In the genomic region with DNA sequence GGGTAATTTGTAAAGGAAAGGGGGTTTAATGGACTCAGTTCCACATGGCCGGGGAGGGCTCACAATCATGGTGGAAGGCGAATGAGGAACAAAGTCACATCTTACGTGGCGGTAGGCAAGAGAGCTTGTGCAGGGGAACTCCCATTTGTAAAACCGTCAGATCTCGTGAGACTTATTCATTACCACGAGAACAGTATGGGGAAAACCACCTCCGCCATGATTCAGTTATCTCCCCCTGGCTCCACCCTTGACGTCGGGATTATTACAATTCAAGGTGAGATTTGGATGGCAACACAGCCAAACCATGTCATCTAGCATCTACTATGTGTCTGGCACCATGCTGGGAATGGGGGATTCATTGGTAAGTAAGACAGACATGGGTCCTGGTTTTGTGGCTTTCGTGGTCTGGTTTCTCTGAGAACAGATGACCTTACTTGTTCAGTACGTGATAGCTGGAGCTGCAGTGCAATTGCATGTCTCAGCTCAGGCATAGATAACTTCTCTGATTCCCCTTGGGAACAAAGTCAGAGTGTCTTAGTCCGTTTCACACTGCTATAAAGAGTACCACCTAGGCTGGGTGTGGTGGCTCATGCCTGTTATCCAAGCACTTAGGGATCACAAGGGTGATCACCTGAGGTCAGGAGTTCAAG, we compare ENCODE assay signal across 26 cellular contexts. TPM values are rescaled to one million over a fixed set of nuclear protein-coding genes. Genes with fewer than 3 reads are reported as not detected.
DNase-seq lines count a peak whose midpoint lies in the region; ATAC-seq, FAIRE-seq and TF ChIP-seq lines count a peak whose summit lies in the region.
"Had no signal": no experiment of that assay in that cellular context is flagged by ENCODE, and none has a peak within 500 bp of the region (broad histone marks: within the 10 kb centered on the region; RNA-seq: fewer than 3 reads in every experiment).

No MANE protein-coding gene starts in this region.

- no peaks in the 10 kb centered on the region for H3K27me3 ChIP-seq in keratinocyte (ENCODE audit: control insufficient read depth, extremely low read depth, insufficient read depth, low read length)

- H3K4me2 ChIP-seq in OCI-LY7 (ENCODE audit: low read length) (no peak overlapping the region), keratinocyte (ENCODE audit: control insufficient read depth, extremely low read depth, insufficient read depth, low read depth, low read length) (no peak overlapping the region)

- no peaks in the 10 kb centered on the region for H3K36me3 ChIP-seq in OCI-LY7 (ENCODE audit: insufficient read depth, low read length)
- no peaks in the 10 kb centered on the region for H3K36me3 ChIP-seq in keratinocyte (ENCODE audit: control insufficient read depth in 2 of 2, extremely low read depth in 1 of 2, insufficient read depth in 2 of 2, low read length in 2 of 2)

- ATAC-seq in HG02981 (IDR thresholded peaks at IDR 0.05; ENCODE audit: unreplicated experiment), result no peak
- no peak for ATAC-seq in GM19397 (IDR thresholded peaks at IDR 0.05; ENCODE audit: unreplicated experiment)
- ATAC-seq: CD8-positive, alpha-beta T cell; HepG2; PC-3; T-helper 17 cell had no signal

- no peak for TF ChIP-seq POLR2A in GM12891 (IDR thresholded peaks at IDR 0.05; ENCODE audit: low read depth, low read length)

- no peak for TF ChIP-seq CTCF in OCI-LY7 (conservative IDR thresholded peaks at IDR 0.05; ENCODE audit: low read length)
- no peak for TF ChIP-seq CTCF in keratinocyte (optimal IDR thresholded peaks at IDR 0.05 in 1 of 3, IDR thresholded peaks at IDR 0.05 in 1 of 3, conservative IDR thresholded peaks at IDR 0.05 in 1 of 3; ENCODE audit: extremely low read depth in 1 of 3, insufficient read depth in 2 of 3, low read length in 3 of 3)

- POLR2A ChIA-PET in OCI-LY7 (lab: Charles Lee), result no interaction called here

- FAIRE-seq in GM12891 (lab: Jason Lieb, UNC) (peak; percentile 45), keratinocyte (lab: Jason Lieb, UNC) (peak; percentile 20)
- FAIRE-seq: GM19239, H54, HepG2 had no signal

- intact Hi-C loops in OCI-LY7 (cut with micrococcal nuclease; ENCODE audit: unreplicated experiment), result no loop called here

- H4K20me1 ChIP-seq in OCI-LY7 (ENCODE audit: insufficient read depth, low read length), result no peaks in the 10 kb centered on the region
- H4K20me1 ChIP-seq in keratinocyte (ENCODE audit: control insufficient read depth, extremely low read depth, insufficient read depth, low read length), result no peaks in the 10 kb centered on the region

- DNase-seq in GM12891 (ENCODE audit: insufficient read length, low spot score) (no peak), OCI-LY7 (ENCODE audit: low spot score) (no peak), keratinocyte (ENCODE audit: low read depth, low spot score) (no peak), NCI-H1694 treated with DMSO at 0.1 percent for 48 hours (lab: John Stamatoyannopoulos, UW) (no peak), NCI-H524 treated with DMSO at 0.1 percent for 48 hours (lab: John Stamatoyannopoulos, UW) (no peak)
- DNase-seq: CD8-positive, alpha-beta T cell; DND-41; KG1; NCI-H1105 treated with DMSO at 0.1 percent for 48 hours; NCI-H2081; NCI-H2171; NCI-H526; PC-3; RPMI8226; SHP77; SW 1271; T-helper 17 cell had no signal

- H3K27ac ChIP-seq in OCI-LY7 (ENCODE audit: low read depth, low read length, poor library complexity, severe bottlenecking) (no peak overlapping the region), keratinocyte (ENCODE audit: control insufficient read depth, insufficient read depth, low read length) (no peak overlapping the region)
- H3K27ac ChIP-seq: HL-60, SK-N-MC had no signal

- no peak overlapping the region for H3K9ac ChIP-seq in keratinocyte (ENCODE audit: control insufficient read depth, extremely low read depth, insufficient read depth, low read length)

- BruUV-seq in OCI-LY7 (replicated peaks; lab: Mats Ljungman, UMichigan), result TSS peak; percentile 38

- H3K9me3 ChIP-seq in OCI-LY7 (ENCODE audit: low read length) (peaks cover 3% of the 10 kb centered on the region; the same call in 1 of the 2 replicates), keratinocyte (ENCODE audit: control insufficient read depth, low read depth, low read length) (peaks cover 11% of the 10 kb centered on the region)

- dilution Hi-C loops in keratinocyte (cut with MboI; ENCODE audit: extremely low pct_ligation_motif_present, low sequenced_read_pairs), result no loop called here

- H3K4me3 ChIP-seq in OCI-LY7 (ENCODE audit: low read depth, low read length, poor library complexity, severe bottlenecking), result no peak overlapping the region
- no peak overlapping the region for H3K4me3 ChIP-seq in keratinocyte (ENCODE audit: control insufficient read depth in 2 of 3, extremely low read depth in 1 of 3, insufficient read depth in 2 of 3, low read depth in 1 of 3, low read length in 3 of 3)
- H3K4me3 ChIP-seq: SK-N-MC had no signal

- no peaks in the 10 kb centered on the region for H3K9me1 ChIP-seq in keratinocyte (ENCODE audit: control insufficient read depth, extremely low read depth, insufficient read depth, low read length)

- H3K79me2 ChIP-seq in OCI-LY7 (ENCODE audit: insufficient read depth, low read depth, low read length) (no peaks in the 10 kb centered on the region), keratinocyte (ENCODE audit: control insufficient read depth, insufficient read depth, low read length) (no peaks in the 10 kb centered on the region)

- H3K4me1 ChIP-seq in OCI-LY7 (ENCODE audit: insufficient read depth, low read length, poor library complexity, severe bottlenecking), result no peaks in the 10 kb centered on the region
- no peaks in the 10 kb centered on the region for H3K4me1 ChIP-seq in keratinocyte (ENCODE audit: control insufficient read depth, extremely low read depth, insufficient read depth, low read length)

- no peaks in the 10 kb centered on the region for H3K9me2 ChIP-seq in OCI-LY7 (ENCODE audit: insufficient read depth, low read length)

- CTCF ChIA-PET in OCI-LY7 (lab: Charles Lee; ENCODE audit: unreplicated experiment), result no interaction called here

- no peak overlapping the region for H2AFZ ChIP-seq in OCI-LY7 (ENCODE audit: low read length)
- no peak overlapping the region for H2AFZ ChIP-seq in keratinocyte (ENCODE audit: control insufficient read depth, low read length)

RNA-seq across cellular contexts. Expression of a gene that starts 8.3 kb away (rescaled TPM):
- 0.85 TPM for polyA plus RNA-seq in GM12891 (2012; ENCODE audit: low read depth, missing spikeins)
- 1.6 and 4.4 TPM in 2 replicates for total RNA-seq in OCI-LY7 (2014; rRNA removed; shearing (Covaris generic))
- total RNA-seq in OCI-LY7 (2022), result 3.7 and 3.9 TPM in 2 replicates
- polyA plus RNA-seq in keratinocyte, result 2.2 to 3.0 TPM (median 2.7 TPM) in 3 replicates
- polyA plus RNA-seq in keratinocyte (2011; ENCODE audit: low read depth), result 1.9 TPM
- 1.6 and 2.0 TPM in 2 replicates for polyA plus RNA-seq in keratinocyte (2011; cell fraction: cytosol; rRNA removed)
- polyA plus RNA-seq in keratinocyte (2011; cell fraction: nucleus; rRNA removed), result 5.3 and 6.5 TPM in 2 replicates
- polyA plus RNA-seq in keratinocyte (2012; ENCODE audit: low replicate concordance), result 2.3 and 4.0 TPM in 2 replicates
- 1.5 to 2.9 TPM (median 2.6 TPM) in 3 replicates for polyA minus RNA-seq in keratinocyte
- polyA minus RNA-seq in keratinocyte (2011; cell fraction: cytosol; rRNA and poly(A)+ RNA removed), result 3.6 TPM
- 1.6 and 4.9 TPM in 2 replicates for polyA minus RNA-seq in keratinocyte (2011; cell fraction: nucleus; rRNA and poly(A)+ RNA removed)

RNA-seq across cellular contexts. Expression of a gene that starts 13.3 kb away (rescaled TPM):
- 0.63 TPM for polyA plus RNA-seq in GM12891 (2012; ENCODE audit: low read depth, missing spikeins)
- 2.4 and 2.8 TPM in 2 replicates for total RNA-seq in OCI-LY7 (2014; rRNA removed; shearing (Covaris generic))
- total RNA-seq in OCI-LY7 (2022), result 5.1 and 6.9 TPM in 2 replicates
- 3.3 to 4.3 TPM (median 3.9 TPM) in 3 replicates for polyA plus RNA-seq in keratinocyte
- 1.2 TPM for polyA plus RNA-seq in keratinocyte (2011; ENCODE audit: low read depth)
- polyA plus RNA-seq in keratinocyte (2011; cell fraction: cytosol; rRNA removed), result 1.6 and 3.7 TPM in 2 replicates
- polyA plus RNA-seq in keratinocyte (2011; cell fraction: nucleus; rRNA removed), result 6.0 TPM in 2 replicates
- 3.0 and 4.6 TPM in 2 replicates for polyA plus RNA-seq in keratinocyte (2012; ENCODE audit: low replicate concordance)
- 2.3 to 5.9 TPM (median 4.9 TPM) in 3 replicates for polyA minus RNA-seq in keratinocyte
- polyA minus RNA-seq in keratinocyte (2011; cell fraction: cytosol; rRNA and poly(A)+ RNA removed), result 4.2 TPM
- 2.1 and 7.1 TPM in 2 replicates for polyA minus RNA-seq in keratinocyte (2011; cell fraction: nucleus; rRNA and poly(A)+ RNA removed)

RNA-seq across cellular contexts. Expression of a gene that starts 39.2 kb away (rescaled TPM):
- not detected for polyA plus RNA-seq in GM12891 (2012; ENCODE audit: low read depth, missing spikeins)
- total RNA-seq in OCI-LY7 (2014; rRNA removed; shearing (Covaris generic)), result 0.09 and 0.15 TPM in 2 replicates
- total RNA-seq in OCI-LY7 (2022), result not detected in 2 replicates
- polyA plus RNA-seq in keratinocyte, result 0.01 to 0.05 TPM in 2 of 3 replicates, not detected in the other
- polyA plus RNA-seq in keratinocyte (2011; ENCODE audit: low read depth), result 0.19 TPM
- polyA plus RNA-seq in keratinocyte (2011; cell fraction: cytosol; rRNA removed), result not detected in 2 replicates
- 0.05 TPM in 1 of 2 replicates, not detected in the other for polyA plus RNA-seq in keratinocyte (2011; cell fraction: nucleus; rRNA removed)
- not detected in 2 replicates for polyA plus RNA-seq in keratinocyte (2012; ENCODE audit: low replicate concordance)
- 0.03 to 0.10 TPM in 2 of 3 replicates, not detected in the other for polyA minus RNA-seq in keratinocyte
- polyA minus RNA-seq in keratinocyte (2011; cell fraction: cytosol; rRNA and poly(A)+ RNA removed), result not detected
- not detected in 2 replicates for polyA minus RNA-seq in keratinocyte (2011; cell fraction: nucleus; rRNA and poly(A)+ RNA removed)
- total RNA-seq: A673; CD8-positive, alpha-beta T cell; T-helper 17 cell had no signal
- polyA plus RNA-seq: BJ had no signal

RNA-seq across cellular contexts. Expression of a gene that starts 42.7 kb away (rescaled TPM):
- 146 TPM for polyA plus RNA-seq in GM12891 (2012; ENCODE audit: low read depth, missing spikeins)
- total RNA-seq in OCI-LY7 (2014; rRNA removed; shearing (Covaris generic)), result 191 and 217 TPM in 2 replicates
- 140 and 170 TPM in 2 replicates for total RNA-seq in OCI-LY7 (2022)
- 62.0 to 75.7 TPM (median 69.9 TPM) in 3 replicates for polyA plus RNA-seq in keratinocyte
- polyA plus RNA-seq in keratinocyte (2011; ENCODE audit: low read depth), result 21.8 TPM
- 30.5 and 65.9 TPM in 2 replicates for polyA plus RNA-seq in keratinocyte (2011; cell fraction: cytosol; rRNA removed)
- 76.0 and 84.9 TPM in 2 replicates for polyA plus RNA-seq in keratinocyte (2011; cell fraction: nucleus; rRNA removed)
- polyA plus RNA-seq in keratinocyte (2012; ENCODE audit: low replicate concordance), result 21.7 and 94.6 TPM in 2 replicates
- polyA minus RNA-seq in keratinocyte, result 51.3 to 82.3 TPM (median 55.6 TPM) in 3 replicates
- 87.3 TPM for polyA minus RNA-seq in keratinocyte (2011; cell fraction: cytosol; rRNA and poly(A)+ RNA removed)
- polyA minus RNA-seq in keratinocyte (2011; cell fraction: nucleus; rRNA and poly(A)+ RNA removed), result 36.2 and 50.8 TPM in 2 replicates

RNA-seq across cellular contexts. Expression of a gene that starts 44.9 kb away (rescaled TPM):
- polyA plus RNA-seq in GM12891 (2012; ENCODE audit: low read depth, missing spikeins), result 46.3 TPM
- 67.5 and 82.4 TPM in 2 replicates for total RNA-seq in OCI-LY7 (2014; rRNA removed; shearing (Covaris generic))
- total RNA-seq in OCI-LY7 (2022), result 68.2 and 70.9 TPM in 2 replicates
- 34.2 to 70.8 TPM (median 36.1 TPM) in 3 replicates for polyA plus RNA-seq in keratinocyte
- polyA plus RNA-seq in keratinocyte (2011; ENCODE audit: low read depth), result 32.9 TPM
- 49.6 and 83.8 TPM in 2 replicates for polyA plus RNA-seq in keratinocyte (2011; cell fraction: cytosol; rRNA removed)
- 60.6 and 80.6 TPM in 2 replicates for polyA plus RNA-seq in keratinocyte (2011; cell fraction: nucleus; rRNA removed)
- 42.4 and 66.3 TPM in 2 replicates for polyA plus RNA-seq in keratinocyte (2012; ENCODE audit: low replicate concordance)
- 23.1 to 112 TPM (median 27.6 TPM) in 3 replicates for polyA minus RNA-seq in keratinocyte
- polyA minus RNA-seq in keratinocyte (2011; cell fraction: cytosol; rRNA and poly(A)+ RNA removed), result 60.0 TPM
- polyA minus RNA-seq in keratinocyte (2011; cell fraction: nucleus; rRNA and poly(A)+ RNA removed), result 24.5 and 25.1 TPM in 2 replicates
